ENCODE assay signal across 23 cellular contexts in genomic region chr5:124370601-124371000, GRCh38.
"Had no signal": no experiment of that assay in that cellular context is flagged by ENCODE, and none has a peak within 500 bp of the region (broad histone marks: within the 10 kb centered on the region; RNA-seq: fewer than 3 reads in every experiment).

No MANE protein-coding gene starts in this region.

- ATAC-seq: HepG2, Panc1, PC-3 had no signal

- DNase-seq: IMR-90, Karpas-422, KG1, MM.1S, NCI-H1092 treated with DMSO at 0.1 percent for 48 hours, NCI-H1436, NCI-H187, NCI-H2029, NCI-H2081 treated with DMSO at 0.1 percent for 48 hours, NCI-H2171, NCI-H226, NCI-H446, NCI-H510A, NCI-H524 treated with DMSO at 0.1 percent for 48 hours, NCI-H69, NCI-H774, PC-3, SHP77, SK-N-SH, SW 1271 had no signal

- H3K27ac ChIP-seq: RWPE1 had no signal
